ENCODE assay signal across 8 cellular contexts in genomic region chr18:23438046-23438377, GRCh38. TPM values are rescaled to one million over a fixed set of nuclear protein-coding genes. Genes with fewer than 3 reads are reported as not detected.
DNase-seq lines count a peak whose midpoint lies in the region; ATAC-seq and TF ChIP-seq lines count a peak whose summit lies in the region.

No MANE protein-coding gene starts in this region.

- TF ChIP-seq CTCF in AG04449 (IDR thresholded peaks at IDR 0.05; ENCODE audit: insufficient read depth, low read length, missing control alignments): no peak

- peak overlapping the region; percentile 84 for H3K4me3 Mint-ChIP-seq in central memory CD8-positive, alpha-beta T cell
- peak overlapping the region; percentile 85 to 93 (median 89) for H3K4me3 Mint-ChIP-seq in naive thymus-derived CD8-positive, alpha-beta T cell

- no peak overlapping the region for H3K27ac Mint-ChIP-seq in central memory CD8-positive, alpha-beta T cell (ENCODE audit: low read depth)
- H3K27ac Mint-ChIP-seq in naive thymus-derived CD8-positive, alpha-beta T cell: peak overlapping the region in 7 of 10 donors; percentile 6 to 79 (median 52)

- H3K27ac ChIP-seq in HUES6 (ENCODE audit: low read depth, low read length): no peak overlapping the region

- H3K4me1 ChIP-seq in HUES6 (ENCODE audit: control insufficient read depth, insufficient read depth, low read length): 0 out of 2 replicates have a peak, but pooled peaks cover 3% of the 10 kb centered on the region

- DNase-seq in AG04449 (ENCODE audit: low read depth, low spot score) (no peak), NCI-H526 treated with DMSO at 0.1 percent for 48 hours (lab: John Stamatoyannopoulos, UW) (no peak), NCI-H446 (lab: John Stamatoyannopoulos, UW) (no peak), posterior cingulate gyrus (no peak)
- DNase-seq in central memory CD8-positive, alpha-beta T cell (ENCODE audit: low spot score in 2 of 2): no peak
- DNase-seq in naive thymus-derived CD8-positive, alpha-beta T cell: no peak
- no peak for DNase-seq in stimulated activated CD4-positive, alpha-beta T cell treated with anti-CD3 and anti-CD28 coated beads, Interleukin-4, amount 100 ng/mL, for 24 hours

- H3K9ac ChIP-seq in HUES6 (ENCODE audit: low read length): no peak overlapping the region

- CTCF ChIA-PET in AG04449 (lab: Yijun Ruan, JAX): no interaction called here

- POLR2A ChIA-PET in AG04449 (lab: Yijun Ruan, JAX): interaction anchor here (0.6 kb wide), 1 partner anchor 230 kb away, joined by 3 read pairs; no protein-coding TSS in a partner anchor
- POLR2A ChIA-PET in naive thymus-derived CD8-positive, alpha-beta T cell (lab: Charles Lee): interaction anchor here (1.0 to 1.1 kb wide), 2 partner anchors 15 to 65 kb away, joined by 3 to 5 read pairs; partner anchors contain the start of genes RIOK3 and RMC1

- peaks cover 3% of the 10 kb centered on the region for H3K36me3 Mint-ChIP-seq in central memory CD8-positive, alpha-beta T cell (ENCODE audit: insufficient read depth)
- H3K36me3 Mint-ChIP-seq in naive thymus-derived CD8-positive, alpha-beta T cell: no peaks in the 10 kb centered on the region

- H3K9me3 Mint-ChIP-seq in central memory CD8-positive, alpha-beta T cell: no peaks in the 10 kb centered on the region
- H3K9me3 Mint-ChIP-seq in naive thymus-derived CD8-positive, alpha-beta T cell: no peaks in the 10 kb centered on the region

- peaks cover 9% of the 10 kb centered on the region for H3K27me3 Mint-ChIP-seq in central memory CD8-positive, alpha-beta T cell
- peaks cover 0 to 2% (median 0%) of the 10 kb centered on the region in 5 donors for H3K27me3 Mint-ChIP-seq in naive thymus-derived CD8-positive, alpha-beta T cell

- H3K27me3 ChIP-seq in HUES6 (ENCODE audit: control insufficient read depth, insufficient read depth, low read length): no peaks in the 10 kb centered on the region

- H3K9me3 ChIP-seq in HUES6 (ENCODE audit: control insufficient read depth, insufficient read depth, low read depth, low read length): no peaks in the 10 kb centered on the region

- intact Hi-C loops in posterior cingulate gyrus (cut with DNase I): loop anchor here (2.0 kb wide), 1 partner anchor 15 kb away; the partner anchor contains the start of gene RIOK3

- no peaks in the 10 kb centered on the region for H3K36me3 ChIP-seq in HUES6 (ENCODE audit: control insufficient read depth, insufficient read depth, low read length)

- peaks cover 13% of the 10 kb centered on the region for H3K4me1 Mint-ChIP-seq in central memory CD8-positive, alpha-beta T cell
- peaks cover 10 to 30% (median 20%) of the 10 kb centered on the region in 4 donors for H3K4me1 Mint-ChIP-seq in naive thymus-derived CD8-positive, alpha-beta T cell

- ATAC-seq in central memory CD8-positive, alpha-beta T cell (replicated peaks; ENCODE audit: extremely low read depth, poor library complexity, severe bottlenecking): no peak
- ATAC-seq in naive thymus-derived CD8-positive, alpha-beta T cell: no peak

- H3K4me3 ChIP-seq in AG04449 (ENCODE audit: low read depth, low read length) (peak overlapping the region; percentile 99), HUES6 (ENCODE audit: low read depth, low read length) (peak overlapping the region; percentile 72)

RNA-seq across cellular contexts. Expression of gene RIOK3, which starts 15.1 kb away (rescaled TPM):
- total RNA-seq in naive thymus-derived CD8-positive, alpha-beta T cell: 10 to 100 TPM; 78.9 to 79.6 TPM
- polyA plus RNA-seq in naive thymus-derived CD8-positive, alpha-beta T cell: 10 to 100 TPM; 19.2 to 27.7 (median 25.0) TPM
